ENCODE assay signal across 1 cellular context in the genomic region with DNA sequence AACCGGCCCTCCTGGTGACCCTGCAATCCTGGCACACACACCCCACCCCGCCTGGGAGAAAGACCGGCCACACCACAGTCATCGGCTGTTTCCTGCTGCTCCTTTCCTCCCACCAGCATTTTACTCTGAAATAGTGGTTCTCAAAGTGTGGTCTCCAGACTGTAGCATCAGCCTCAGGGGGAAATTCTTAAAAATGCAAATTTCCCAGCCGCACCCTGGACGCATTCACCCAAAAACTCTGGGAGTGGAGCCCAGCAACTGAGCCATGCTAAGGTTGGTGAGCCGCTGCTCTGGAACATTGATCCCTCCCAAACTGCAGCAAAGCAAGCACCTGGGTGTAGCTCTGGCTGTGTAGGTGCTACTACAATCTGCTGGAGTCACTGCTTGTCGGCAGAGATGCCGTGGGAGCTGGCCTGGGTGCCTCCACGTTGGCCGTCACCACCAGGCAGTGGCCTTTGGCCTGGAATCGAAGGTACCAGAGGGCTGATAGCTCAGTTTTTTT.
TF ChIP-seq lines count a peak whose summit lies in the region.

No MANE protein-coding gene starts in this region.

TF ChIP-seq in HCT116, 20 proteins besides CTCF, POLR2A, EP300 and RAD21 (continued from another document):
- TF ChIP-seq REST (IDR thresholded peaks at IDR 0.05; ENCODE audit: low read depth) (no peak), CEBPB (IDR thresholded peaks at IDR 0.05; ENCODE audit: low read depth) (no peak), POLR2AphosphoS5 (IDR thresholded peaks at IDR 0.05; ENCODE audit: low read depth, low read length) (no peak), SP1 (IDR thresholded peaks at IDR 0.05; ENCODE audit: low read depth) (no peak), SRF (IDR thresholded peaks at IDR 0.05; ENCODE audit: low read depth) (no peak), ZNF274 (IDR thresholded peaks at IDR 0.05; ENCODE audit: low read depth, low read length) (no peak)
- TF ChIP-seq, protein P1, sequence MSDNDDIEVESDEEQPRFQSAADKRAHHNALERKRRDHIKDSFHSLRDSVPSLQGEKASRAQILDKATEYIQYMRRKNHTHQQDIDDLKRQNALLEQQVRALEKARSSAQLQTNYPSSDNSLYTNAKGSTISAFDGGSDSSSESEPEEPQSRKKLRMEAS (IDR thresholded peaks at IDR 0.05) = no peak
